24 cellular contexts compared by ENCODE assay signal in genomic region chr1:14261395-14261794, GRCh38.
DNase-seq lines count a peak whose midpoint lies in the region; ATAC-seq and TF ChIP-seq lines count a peak whose summit lies in the region.
"Had no signal": no experiment of that assay in that cellular context is flagged by ENCODE, and none has a peak within 500 bp of the region (broad histone marks: within the 10 kb centered on the region; RNA-seq: fewer than 3 reads in every experiment).

No MANE protein-coding gene starts in this region.

- no peaks in the 10 kb centered on the region for H3K79me2 ChIP-seq in neural progenitor cell (ENCODE audit: low read depth)

- CTCF ChIA-PET in activated CD8-positive, alpha-beta memory T cell treated with anti-CD3 and anti-CD28 coated beads, Interleukin-2, amount 10 ng/mL, durations not matched to agents 7 days and 5 days (lab: Charles Lee) = no interaction called here

- no peak overlapping the region for H3K4me3 ChIP-seq in neural progenitor cell
- H3K4me3 ChIP-seq: BLaER1, GM12878, HAP-1, K562, MG63 had no signal

- peaks cover 12% of the 10 kb centered on the region for H3K4me1 ChIP-seq in neural progenitor cell
- H3K4me1 ChIP-seq: BLaER1, Caco-2, HAP-1 had no signal

- H3K27ac ChIP-seq in cingulate gyrus (ENCODE audit: low read depth, low read length) (peak overlapping the region; percentile 99), neural progenitor cell (no peak overlapping the region)
- H3K27ac ChIP-seq: BLaER1, RWPE1 had no signal

- H3K4me3 Mint-ChIP-seq in neural progenitor cell = no peak overlapping the region
- no peak overlapping the region for H3K4me3 Mint-ChIP-seq in activated CD8-positive, alpha-beta memory T cell treated with anti-CD3 and anti-CD28 coated beads, Interleukin-2, amount 10 ng/mL, durations not matched to agents 7 days and 5 days
- H3K4me3 Mint-ChIP-seq: CD4-positive, alpha-beta T cell had no signal

- H3K36me3 Mint-ChIP-seq in neural progenitor cell = no peaks in the 10 kb centered on the region
- no peaks in the 10 kb centered on the region for H3K36me3 Mint-ChIP-seq in activated CD8-positive, alpha-beta memory T cell treated with anti-CD3 and anti-CD28 coated beads, Interleukin-2, amount 10 ng/mL, durations not matched to agents 7 days and 5 days

- peaks cover 2% of the 10 kb centered on the region for H3K27me3 Mint-ChIP-seq in neural progenitor cell (ENCODE audit: insufficient read depth, low read depth)
- H3K27me3 Mint-ChIP-seq in activated CD8-positive, alpha-beta memory T cell treated with anti-CD3 and anti-CD28 coated beads, Interleukin-2, amount 10 ng/mL, durations not matched to agents 7 days and 5 days = no peaks in the 10 kb centered on the region

- DNase-seq in COLO668 (lab: John Stamatoyannopoulos, UW; ENCODE audit: unreplicated experiment) = peak; percentile 37
- DNase-seq in NCI-H1092 (lab: John Stamatoyannopoulos, UW) = peak; percentile 15
- peak; percentile 4 for DNase-seq in neural progenitor cell (ENCODE audit: low spot score)
- DNase-seq in DMS53 (lab: John Stamatoyannopoulos, UW) = no peak
- DNase-seq in A172 (ENCODE audit: low spot score) = no peak
- no peak for DNase-seq in activated CD8-positive, alpha-beta memory T cell treated with anti-CD3 and anti-CD28 coated beads, Interleukin-2, amount 10 ng/mL, durations not matched to agents 7 days and 5 days
- DNase-seq: ACHN; Caco-2; CD4-positive, alpha-beta T cell; DMS 273 treated with DMSO at 0.1 percent for 48 hours; DND-41; MG63; NCI-H1436 treated with DMSO at 0.1 percent for 48 hours; NCI-H2081; NCI-H2227 treated with DMSO at 0.1 percent for 48 hours; NCI-H526; SHP77 treated with DMSO at 0.1 percent for 48 hours; SK-N-SH had no signal

- peaks cover 12% of the 10 kb centered on the region for H3K4me1 Mint-ChIP-seq in neural progenitor cell
- H3K4me1 Mint-ChIP-seq in activated CD8-positive, alpha-beta memory T cell treated with anti-CD3 and anti-CD28 coated beads, Interleukin-2, amount 10 ng/mL, durations not matched to agents 7 days and 5 days = no peaks in the 10 kb centered on the region

- no peaks in the 10 kb centered on the region for H3F3A ChIP-seq in neural progenitor cell (ENCODE audit: low read depth)

- no peak overlapping the region for H3K9ac ChIP-seq in neural progenitor cell
- H3K9ac ChIP-seq: BLaER1, SK-N-SH had no signal

- H2AFZ ChIP-seq in neural progenitor cell (replicated peaks) = peak overlapping the region; percentile 70

- H4K20me1 ChIP-seq in neural progenitor cell (ENCODE audit: low read depth) = no peaks in the 10 kb centered on the region
- H4K20me1 ChIP-seq: BLaER1 had no signal

- H3K9me3 Mint-ChIP-seq in neural progenitor cell = no peaks in the 10 kb centered on the region
- peaks cover 6% of the 10 kb centered on the region for H3K9me3 Mint-ChIP-seq in activated CD8-positive, alpha-beta memory T cell treated with anti-CD3 and anti-CD28 coated beads, Interleukin-2, amount 10 ng/mL, durations not matched to agents 7 days and 5 days (ENCODE audit: low read depth)
- H3K9me3 Mint-ChIP-seq: CD4-positive, alpha-beta T cell had no signal

- H3K4me2 ChIP-seq in neural progenitor cell = no peak overlapping the region
- H3K4me2 ChIP-seq: BLaER1, SK-N-SH had no signal

- TF ChIP-seq CTCF in neural progenitor cell (IDR thresholded peaks at IDR 0.05) = no peak

- ATAC-seq in activated CD8-positive, alpha-beta memory T cell treated with anti-CD3 and anti-CD28 coated beads, Interleukin-2, amount 10 ng/mL, durations not matched to agents 7 days and 5 days = no peak
- ATAC-seq: GM12878, K562 had no signal

- H3K36me3 ChIP-seq in neural progenitor cell = no peaks in the 10 kb centered on the region
- H3K36me3 ChIP-seq: BLaER1, HAP-1, MG63 had no signal

- no peaks in the 10 kb centered on the region for H3K9me3 ChIP-seq in neural progenitor cell (ENCODE audit: low read depth)
- H3K9me3 ChIP-seq: Caco-2, HAP-1, MG63, SK-N-SH had no signal

- no peaks in the 10 kb centered on the region for H3K27me3 ChIP-seq in neural progenitor cell
- H3K27me3 ChIP-seq: BLaER1, MG63 had no signal

- H3K27ac Mint-ChIP-seq in neural progenitor cell = peak overlapping the region; percentile 36
- no peak overlapping the region for H3K27ac Mint-ChIP-seq in activated CD8-positive, alpha-beta memory T cell treated with anti-CD3 and anti-CD28 coated beads, Interleukin-2, amount 10 ng/mL, durations not matched to agents 7 days and 5 days
- H3K27ac Mint-ChIP-seq: CD4-positive, alpha-beta T cell had no signal

Comparison
In these comparisons a context has a peak if more than half of its experiments do, and no peak if none do; other contexts are left out.
1. DNase-seq: peak in COLO668 (single experiment), NCI-H1092 (single experiment) and neural progenitor cell (single experiment); none in DMS53 (single experiment), A172 (single experiment) and activated CD8-positive, alpha-beta memory T cell treated with anti-CD3 and anti-CD28 coated beads, Interleukin-2, amount 10 ng/mL, durations not matched to agents 7 days and 5 days (single experiment).